ENCODE assay signal across 9 cellular contexts in genomic region chr7:75737856-75738603, GRCh38. TPM values are rescaled to one million over a fixed set of nuclear protein-coding genes. Genes with fewer than 3 reads are reported as not detected.
A peak's percentile ranks its signal among the peaks of the same experiment; 100 is the strongest.
DNase-seq lines count a peak whose midpoint lies in the region; ATAC-seq and TF ChIP-seq lines count a peak whose summit lies in the region.
"Had no signal": no experiment of that assay in that cellular context is flagged by ENCODE, and none has a peak within 500 bp of the region (broad histone marks: within the 10 kb centered on the region; RNA-seq: fewer than 3 reads in every experiment).

No MANE protein-coding gene starts in this region.

- peak overlapping the region; percentile 73 for H3K27ac ChIP-seq in CD8-positive, alpha-beta memory T cell (ENCODE audit: low read depth, low read length)
- H3K27ac ChIP-seq in mesenchymal stem cell (ENCODE audit: low read length, poor library complexity, severe bottlenecking) (no peak overlapping the region), urinary bladder (ENCODE audit: low read depth) (no peak overlapping the region)

- H3K14ac ChIP-seq in mesenchymal stem cell (ENCODE audit: low read length in 2 of 2), result peak overlapping the region in 1 of 2 experiments; percentile 63

- CTCF ChIA-PET in CD8-positive, alpha-beta memory T cell (lab: Charles Lee), result interaction anchor here (1.4 kb wide), 1 partner anchor 10 kb away, joined by 3 read pairs; no protein-coding TSS in a partner anchor
- CTCF ChIA-PET in MCF 10A (lab: Yijun Ruan, JAX), result interaction anchor here (0.6 kb wide), 1 partner anchor 177 kb away, joined by 3 read pairs; no protein-coding TSS in a partner anchor

- peak overlapping the region; percentile 87 for H3K9ac ChIP-seq in mesenchymal stem cell (ENCODE audit: low read length)

- H3K27me3 Mint-ChIP-seq in CD8-positive, alpha-beta memory T cell, result no peaks in the 10 kb centered on the region
- no peaks in the 10 kb centered on the region for H3K27me3 Mint-ChIP-seq in MCF 10A (ENCODE audit: insufficient read depth, unreplicated experiment)

- H3K79me1 ChIP-seq in mesenchymal stem cell (replicated peaks; ENCODE audit: low read length, poor library complexity, severe bottlenecking), result peaks cover 12% of the 10 kb centered on the region

- H2BK120ac ChIP-seq in mesenchymal stem cell (ENCODE audit: low read depth, low read length), result peak overlapping the region; percentile 55

- peak overlapping the region; percentile 35 to 92 for H3K18ac ChIP-seq in mesenchymal stem cell (ENCODE audit: low read depth in 1 of 2, low read length in 2 of 2)

- ATAC-seq in GM19023 (IDR thresholded peaks at IDR 0.05; ENCODE audit: unreplicated experiment) (no peak), HG03280 (IDR thresholded peaks at IDR 0.05; ENCODE audit: unreplicated experiment) (no peak)

- no peak overlapping the region for H2BK5ac ChIP-seq in mesenchymal stem cell (ENCODE audit: low read depth, low read length, poor library complexity, severe bottlenecking)

- H3K36me3 ChIP-seq in CD8-positive, alpha-beta memory T cell (ENCODE audit: insufficient read depth, low read length), result no peaks in the 10 kb centered on the region
- H3K36me3 ChIP-seq in mesenchymal stem cell (ENCODE audit: control insufficient read depth in 1 of 2, insufficient read depth in 2 of 2, low read depth in 1 of 2, low read length in 2 of 2), result no peaks in the 10 kb centered on the region
- no peaks in the 10 kb centered on the region for H3K36me3 ChIP-seq in urinary bladder (ENCODE audit: insufficient read depth)

- no peaks in the 10 kb centered on the region for H3K9me3 Mint-ChIP-seq in CD8-positive, alpha-beta memory T cell
- H3K9me3 Mint-ChIP-seq in MCF 10A (ENCODE audit: unreplicated experiment), result no peaks in the 10 kb centered on the region

- H3K23ac ChIP-seq in mesenchymal stem cell (ENCODE audit: low read length in 2 of 2), result peak overlapping the region in 1 of 2 experiments; percentile 47

- intact Hi-C loops in MCF 10A (cut with micrococcal nuclease), result no loop called here

- POLR2A ChIA-PET in CD8-positive, alpha-beta memory T cell (lab: Charles Lee), result interaction anchor here (0.8 to 1.9 kb wide), 2 partner anchors 9 to 11 kb away, joined by 11 to 19 read pairs; no protein-coding TSS in a partner anchor
- POLR2A ChIA-PET in MCF 10A (lab: Yijun Ruan, JAX), result interaction anchor here (1.5 to 3.7 kb wide), 2 partner anchors 10 to 210 kb away, joined by 4 to 20 read pairs; no protein-coding TSS in a partner anchor

- peaks cover 3 to 9% (median 6%) of the 10 kb centered on the region in 3 donors for H3K36me3 Mint-ChIP-seq in CD8-positive, alpha-beta memory T cell
- peaks cover 6% of the 10 kb centered on the region for H3K36me3 Mint-ChIP-seq in MCF 10A (ENCODE audit: insufficient read depth, unreplicated experiment)

- H3K4me2 ChIP-seq in mesenchymal stem cell (ENCODE audit: low read length, poor library complexity, severe bottlenecking), result peak overlapping the region; percentile 96

- WGBS in mesenchymal stem cell, result 2% methylated on average over 13 of the region's 18 CpGs
- WGBS in urinary bladder, result 4% methylated on average over 18 of the region's 18 CpGs

- peak overlapping the region; percentile 57 for H4K91ac ChIP-seq in mesenchymal stem cell (ENCODE audit: low read length)

- BruUV-seq in MCF 10A (replicated peaks; lab: Mats Ljungman, UMichigan), result no TSS peak

- H2AFZ ChIP-seq in mesenchymal stem cell (ENCODE audit: low read depth, low read length), result peak overlapping the region; percentile 36

- no peak overlapping the region for H2AK5ac ChIP-seq in mesenchymal stem cell (ENCODE audit: low read length, severe bottlenecking)

- no peak overlapping the region for H2BK15ac ChIP-seq in mesenchymal stem cell (ENCODE audit: low read depth, poor library complexity, severe bottlenecking)

- no peak for TF ChIP-seq CTCF in MCF 10A (IDR thresholded peaks at IDR 0.05; ENCODE audit: unreplicated experiment)

- peak overlapping the region; percentile 89 for H3K4me3 ChIP-seq in CD8-positive, alpha-beta memory T cell (ENCODE audit: low read length)
- peak overlapping the region; percentile 90 to 97 for H3K4me3 ChIP-seq in mesenchymal stem cell (ENCODE audit: insufficient read depth in 1 of 2, low read depth in 1 of 2, low read length in 2 of 2)
- H3K4me3 ChIP-seq in urinary bladder (ENCODE audit: low read depth, low read length), result peak overlapping the region; percentile 82

- DNase-seq in CD8-positive, alpha-beta memory T cell, result peak in 2 of 5 donors; percentile 6 to 47
- peak; percentile 18 for DNase-seq in KG1 (lab: John Stamatoyannopoulos, UW)
- no peak for DNase-seq in MCF 10A (ENCODE audit: unreplicated experiment)
- peak; percentile 34 for DNase-seq in mesenchymal stem cell
- no peak for DNase-seq in NK-92 (lab: John Stamatoyannopoulos, UW; ENCODE audit: unreplicated experiment)

- peak overlapping the region; percentile 38 to 89 for H2BK12ac ChIP-seq in mesenchymal stem cell (ENCODE audit: low read length in 2 of 2)

- peak overlapping the region in 7 of 8 donors; percentile 67 to 90 (median 88) for H3K27ac Mint-ChIP-seq in CD8-positive, alpha-beta memory T cell
- H3K27ac Mint-ChIP-seq in MCF 10A (ENCODE audit: low read depth, unreplicated experiment), result peak overlapping the region; percentile 78

- peaks cover 18 to 35% (median 22%) of the 10 kb centered on the region in 3 donors for H3K4me1 Mint-ChIP-seq in CD8-positive, alpha-beta memory T cell
- H3K4me1 Mint-ChIP-seq in MCF 10A (ENCODE audit: insufficient read depth, unreplicated experiment), result peaks cover 13% of the 10 kb centered on the region

- H4K8ac ChIP-seq in mesenchymal stem cell (ENCODE audit: low read length), result no peak overlapping the region

- H3K4me1 ChIP-seq in CD8-positive, alpha-beta memory T cell (ENCODE audit: insufficient read depth, low read length), result peaks cover 9% of the 10 kb centered on the region
- H3K4me1 ChIP-seq in mesenchymal stem cell (ENCODE audit: control insufficient read depth, insufficient read depth, low read depth, low read length) (peaks cover 22% of the 10 kb centered on the region), urinary bladder (ENCODE audit: insufficient read depth) (peaks cover 2% of the 10 kb centered on the region)

- no peaks in the 10 kb centered on the region for H3K9me3 ChIP-seq in CD8-positive, alpha-beta memory T cell (ENCODE audit: low read length)
- H3K9me3 ChIP-seq in mesenchymal stem cell (ENCODE audit: control insufficient read depth, low read length), result no peaks in the 10 kb centered on the region

- H3K4ac ChIP-seq in mesenchymal stem cell (ENCODE audit: low read depth in 1 of 2, low read length in 2 of 2), result peak overlapping the region in 1 of 2 experiments; percentile 69

- H3K4me3 Mint-ChIP-seq in CD8-positive, alpha-beta memory T cell, result peak overlapping the region; percentile 87 to 99 (median 92)
- peak overlapping the region; percentile 84 for H3K4me3 Mint-ChIP-seq in MCF 10A (ENCODE audit: unreplicated experiment)

- no peaks in the 10 kb centered on the region for H3K27me3 ChIP-seq in CD8-positive, alpha-beta memory T cell (ENCODE audit: insufficient read depth, low read length, poor library complexity, severe bottlenecking)
- peaks cover 0 to 5% of the 10 kb centered on the region in 2 experiments for H3K27me3 ChIP-seq in mesenchymal stem cell (ENCODE audit: control insufficient read depth in 1 of 2, insufficient read depth in 1 of 2, low read length in 2 of 2)

RNA-seq across cellular contexts. Expression of gene HIP1, which starts 0.7 kb away (rescaled TPM):
- 1 to 10 TPM; 6.7 to 7.4 TPM for total RNA-seq in CD8-positive, alpha-beta memory T cell
- polyA plus RNA-seq in CD8-positive, alpha-beta memory T cell, result 6.1 TPM
- total RNA-seq in MCF 10A (2022), result 11.1 and 12.0 TPM in 2 replicates
- 13.3 TPM for polyA plus RNA-seq in mesenchymal stem cell (2013, experiment 1 of 2)
- 11.6 TPM for polyA plus RNA-seq in mesenchymal stem cell (2013, experiment 2 of 2)
- 15.0 TPM for total RNA-seq in urinary bladder
- 17.7 TPM for polyA plus RNA-seq in urinary bladder

RNA-seq across cellular contexts. Expression of gene CCL26, which starts 34.0 kb away (rescaled TPM):
- total RNA-seq in CD8-positive, alpha-beta memory T cell, result not detected
- polyA plus RNA-seq in CD8-positive, alpha-beta memory T cell, result not detected
- not detected in 2 replicates for total RNA-seq in MCF 10A (2022)
- 2.6 TPM for polyA plus RNA-seq in mesenchymal stem cell (2013, experiment 1 of 2)
- 2.3 TPM for polyA plus RNA-seq in mesenchymal stem cell (2013, experiment 2 of 2)
- total RNA-seq in urinary bladder, result 1.5 TPM
- 1.1 TPM for polyA plus RNA-seq in urinary bladder
- total RNA-seq: T-helper 1 cell treated with Interleukin-12 subunit alpha and Interleukin-12 subunit beta and Interleukin-4 antibody, amounts not matched to agents 30 ng/mL and 1 ng/mL, for 36 hours had no signal

Comparison
In these comparisons a context has a peak if more than half of its experiments do, and no peak if none do; other contexts are left out.
1. DNase-seq: peak in KG1 (single experiment) and mesenchymal stem cell (single experiment); none in MCF 10A (single experiment) and NK-92 (single experiment).
2. Peak in every context shown above with its lines, with median percentiles within 50 percentile points of each other: H3K4me3 ChIP-seq.